In genomic region chr9:116891438-116891837, GRCh38 we compare ENCODE assay signal across 20 cellular contexts.
"Had no signal": no experiment of that assay in that cellular context is flagged by ENCODE, and none has a peak within 500 bp of the region (broad histone marks: within the 10 kb centered on the region; RNA-seq: fewer than 3 reads in every experiment).

No MANE protein-coding gene starts in this region.

- H3K4me1 ChIP-seq: gastrocnemius medialis, right lobe of liver, testis, tibial nerve had no signal

- H3K9me3 ChIP-seq: gastrocnemius medialis, mucosa of descending colon, neutrophil, right lobe of liver, testis, tibial nerve had no signal

- H3K27ac ChIP-seq: dorsolateral prefrontal cortex, gastrocnemius medialis, neutrophil, right lobe of liver, testis, tibial nerve had no signal

- ATAC-seq: esophagus mucosa; gastrocnemius medialis; left colon; left ventricle myocardium superior; mucosa of descending colon; naive thymus-derived CD8-positive, alpha-beta T cell; right lobe of liver; stimulated activated memory B cell treated with anti-CD40 and anti-IgM and Interleukin-4, amounts not matched to agents 10 μg/mL and 1 μg/mL and 100 μg/mL, for 72 hours had no signal

- H3K36me3 ChIP-seq: gastrocnemius medialis, neutrophil, right lobe of liver, tibial nerve had no signal

- H3K4me3 ChIP-seq: dorsolateral prefrontal cortex, gastrocnemius medialis, lung, mucosa of descending colon, right lobe of liver, testis, tibial nerve had no signal

- H3K27me3 ChIP-seq: dorsolateral prefrontal cortex, gastrocnemius medialis, neutrophil, right lobe of liver, testis, tibial nerve had no signal

- DNase-seq: cortex of kidney; dorsolateral prefrontal cortex; effector CD8-positive, alpha-beta T cell; gastrocnemius medialis; immature natural killer cell; left colon; left ventricle myocardium superior; mucosa of descending colon; naive thymus-derived CD8-positive, alpha-beta T cell; retina; right lobe of liver; stimulated activated CD4-positive, alpha-beta T cell treated with anti-CD3 and anti-CD28 coated beads, Interleukin-15, amount 100 ng/mL, for 24 hours; stimulated activated CD4-positive, alpha-beta T cell treated with anti-CD3 and anti-CD28 coated beads, Interleukin-1b, Interleukin-23, amount 100 ng/mL, for 48 hours; stimulated activated CD4-positive, alpha-beta T cell treated with anti-CD3 and anti-CD28 coated beads, Interleukin-4, amount 100 ng/mL, for 24 hours; testis had no signal
